ENCODE assay signal across 8 cellular contexts in genomic region chr13:40667622-40667978, GRCh38. TPM values are rescaled to one million over a fixed set of nuclear protein-coding genes. Genes with fewer than 3 reads are reported as not detected.
A peak's percentile ranks its signal among the peaks of the same experiment; 100 is the strongest.
DNase-seq lines count a peak whose midpoint lies in the region; ATAC-seq lines count a peak whose summit lies in the region.

No MANE protein-coding gene starts in this region.

- no peak overlapping the region for H2BK15ac ChIP-seq in mesendoderm (replicated peaks; ENCODE audit: low read depth)

- H3K27me3 ChIP-seq in mesendoderm (ENCODE audit: insufficient read depth, low read length, poor library complexity): no peaks in the 10 kb centered on the region

- H3K36me3 Mint-ChIP-seq in activated naive CD4-positive, alpha-beta T cell treated with anti-CD3 and anti-CD28 coated beads, Interleukin-2, amount 50 U/mL, for 24 hours: no peaks in the 10 kb centered on the region

- no peak overlapping the region for H4K5ac ChIP-seq in mesendoderm (ENCODE audit: low read length)

- no peak overlapping the region for H2AK5ac ChIP-seq in mesendoderm (ENCODE audit: low read length)

- H3K36me3 ChIP-seq in mesendoderm (ENCODE audit: control insufficient read depth, insufficient read depth, low read length) (no peaks in the 10 kb centered on the region), urinary bladder (ENCODE audit: insufficient read depth) (no peaks in the 10 kb centered on the region)

- no peak overlapping the region for H3K23ac ChIP-seq in mesendoderm (ENCODE audit: low read length)

- H3K27me3 Mint-ChIP-seq in activated naive CD4-positive, alpha-beta T cell treated with anti-CD3 and anti-CD28 coated beads, Interleukin-2, amount 50 U/mL, for 24 hours: no peaks in the 10 kb centered on the region

- peaks cover 19% of the 10 kb centered on the region for H3K79me2 ChIP-seq in mesendoderm (ENCODE audit: control insufficient read depth, insufficient read depth, low read length)

- H3K27ac ChIP-seq in caudate nucleus (ENCODE audit: low read depth, low read length): peak overlapping the region; percentile 95
- H3K27ac ChIP-seq in mesendoderm (ENCODE audit: low read depth, low read length): no peak overlapping the region
- H3K27ac ChIP-seq in urinary bladder (ENCODE audit: low read depth): no peak overlapping the region

- no peak for DNase-seq in activated naive CD4-positive, alpha-beta T cell (lab: John Stamatoyannopoulos, UW)
- DNase-seq in caudate nucleus (lab: John Stamatoyannopoulos, UW) (peak in 2 of 61 donors; percentile 28 to 45), mesendoderm (peak; percentile 42), NCI-H1092 treated with DMSO at 0.1 percent for 48 hours (lab: John Stamatoyannopoulos, UW) (no peak), NCI-H524 (lab: John Stamatoyannopoulos, UW) (no peak)

- H3K18ac ChIP-seq in mesendoderm (ENCODE audit: low read length): no peak overlapping the region

- H3K4me1 ChIP-seq in mesendoderm (ENCODE audit: control insufficient read depth, low read depth, low read length) (no peaks in the 10 kb centered on the region), urinary bladder (ENCODE audit: insufficient read depth) (no peaks in the 10 kb centered on the region)

- no peak overlapping the region for H4K8ac ChIP-seq in mesendoderm (ENCODE audit: low read depth, low read length)

- H2BK5ac ChIP-seq in mesendoderm (ENCODE audit: low read length): no peak overlapping the region

- H3K4me3 Mint-ChIP-seq in activated naive CD4-positive, alpha-beta T cell treated with anti-CD3 and anti-CD28 coated beads, Interleukin-2, amount 50 U/mL, for 24 hours: peak overlapping the region; percentile 92

- ATAC-seq in HG03280 (IDR thresholded peaks at IDR 0.05; ENCODE audit: unreplicated experiment): no peak

- H3K4me2 ChIP-seq in mesendoderm (ENCODE audit: low read length): peak overlapping the region; percentile 74

- H3K9me3 Mint-ChIP-seq in activated naive CD4-positive, alpha-beta T cell treated with anti-CD3 and anti-CD28 coated beads, Interleukin-2, amount 50 U/mL, for 24 hours: no peaks in the 10 kb centered on the region

- no peaks in the 10 kb centered on the region for H3K79me1 ChIP-seq in mesendoderm (ENCODE audit: low read length)

- H3K4me3 ChIP-seq in mesendoderm (ENCODE audit: low read length): no peak overlapping the region
- H3K4me3 ChIP-seq in urinary bladder (ENCODE audit: low read depth, low read length): peak overlapping the region; percentile 92

- H3K4ac ChIP-seq in mesendoderm (ENCODE audit: low read depth, low read length): no peak overlapping the region

- H3K4me1 Mint-ChIP-seq in activated naive CD4-positive, alpha-beta T cell treated with anti-CD3 and anti-CD28 coated beads, Interleukin-2, amount 50 U/mL, for 24 hours: peaks cover 48% of the 10 kb centered on the region

- no CpG with 5 or more reads among the region's 5 CpGs for WGBS in mesendoderm (ENCODE audit: extremely low coverage, insufficient coverage, low lambda C conversion rate)
- 45% methylated on average over 5 of the region's 5 CpGs for WGBS in urinary bladder

- no peak overlapping the region for H2BK120ac ChIP-seq in mesendoderm (ENCODE audit: low read depth, low read length)

- peak overlapping the region; percentile 67 for H3K56ac ChIP-seq in mesendoderm (ENCODE audit: low read length)

- H3K27ac Mint-ChIP-seq in activated naive CD4-positive, alpha-beta T cell treated with anti-CD3 and anti-CD28 coated beads, Interleukin-2, amount 50 U/mL, for 24 hours: peak overlapping the region; percentile 51

- H3K9ac ChIP-seq in mesendoderm (ENCODE audit: low read length): peak overlapping the region; percentile 69

RNA-seq across cellular contexts. Expression of gene FOXO1, which starts 1.2 kb away (rescaled TPM):
- 12.8 TPM for polyA plus RNA-seq in mesendoderm (2013, experiment 1 of 2)
- 13.3 TPM for polyA plus RNA-seq in mesendoderm (2013, experiment 2 of 2)
- total RNA-seq in urinary bladder: 23.2 TPM
- 23.7 TPM for polyA plus RNA-seq in urinary bladder
